In the genomic region with DNA sequence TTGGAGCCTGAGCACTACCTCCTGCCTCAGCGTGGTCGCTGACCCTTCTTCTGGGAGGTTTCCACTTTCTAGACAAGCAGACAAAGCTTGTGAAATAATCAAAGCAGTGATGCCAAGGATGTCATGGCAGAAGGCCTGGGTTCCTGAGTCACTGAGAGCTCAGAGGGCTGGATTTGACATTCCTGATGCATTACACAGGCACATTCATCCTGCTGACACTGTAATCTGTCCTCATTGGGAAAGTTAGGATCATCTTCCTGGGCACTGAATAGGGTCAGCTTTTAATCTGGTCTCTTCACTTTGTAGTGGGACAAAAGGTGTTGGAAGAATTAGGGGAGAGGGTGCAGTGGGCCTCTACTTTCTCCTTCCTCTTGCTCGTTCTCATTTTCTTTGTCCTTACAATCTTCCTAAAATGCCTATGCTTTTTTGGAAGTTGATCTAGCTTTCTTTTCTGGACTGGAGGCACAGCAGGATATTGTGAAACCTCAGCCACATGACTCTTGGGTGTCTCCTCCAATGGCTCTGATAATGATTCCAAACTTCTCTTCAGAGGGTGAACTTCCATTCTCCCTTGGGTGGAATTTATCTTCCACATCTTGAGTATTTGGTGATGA, we compare ENCODE assay signal across 9 cellular contexts. TPM values are rescaled to one million over a fixed set of nuclear protein-coding genes. Genes with fewer than 3 reads are reported as not detected.
DNase-seq lines count a peak whose midpoint lies in the region; ATAC-seq and TF ChIP-seq lines count a peak whose summit lies in the region.
"Had no signal": no experiment of that assay in that cellular context is flagged by ENCODE, and none has a peak within 500 bp of the region (broad histone marks: within the 10 kb centered on the region; RNA-seq: fewer than 3 reads in every experiment).

No MANE protein-coding gene starts in this region.

- H4K91ac ChIP-seq in mesenchymal stem cell (ENCODE audit: low read length) = no peak overlapping the region

- peaks cover 0 to 18% of the 10 kb centered on the region in 2 experiments for H3K36me3 ChIP-seq in mesenchymal stem cell (ENCODE audit: control insufficient read depth in 1 of 2, insufficient read depth in 2 of 2, low read depth in 1 of 2, low read length in 2 of 2)
- no peaks in the 10 kb centered on the region for H3K36me3 ChIP-seq in aorta (ENCODE audit: control insufficient read depth in 1 of 2, insufficient read depth in 2 of 2, low read length in 1 of 2)

- DNase-seq in ACHN = peak; percentile 100
- peak; percentile 73 for DNase-seq in LoVo (ENCODE audit: low spot score)
- DNase-seq in dorsolateral prefrontal cortex = peak in 5 of 10 donors; percentile 4 to 57 (median 31)
- peak; percentile 99 for DNase-seq in mesenchymal stem cell
- peak; percentile 87 to 88 for DNase-seq in aorta
- no peak for DNase-seq in NCI-H146 treated with DMSO at 0.1 percent for 48 hours (lab: John Stamatoyannopoulos, UW; ENCODE audit: unreplicated experiment)
- DNase-seq: activated naive CD8-positive, alpha-beta T cell treated with anti-CD3 and anti-CD28 coated beads, Interleukin-2, amount 10 ng/mL, durations not matched to agents 7 days and 5 days had no signal

- H3K27ac ChIP-seq in dorsolateral prefrontal cortex (peak overlapping the region in 52 of 59 donors; percentile 0 to 76 (median 44)), mesenchymal stem cell (ENCODE audit: low read length, poor library complexity, severe bottlenecking) (peak overlapping the region; percentile 84), aorta (ENCODE audit: low read depth in 1 of 2, low read length in 2 of 2) (peak overlapping the region; percentile 76 to 83)

- no peak overlapping the region for H3K23ac ChIP-seq in mesenchymal stem cell (ENCODE audit: low read length in 2 of 2)

- ATAC-seq in aorta (ENCODE audit: low FRiP score) (peak; percentile 95), GM21515 (IDR thresholded peaks at IDR 0.05; ENCODE audit: unreplicated experiment) (no peak), HG03354 (IDR thresholded peaks at IDR 0.05; ENCODE audit: poor library complexity, severe bottlenecking, unreplicated experiment) (no peak)

- H2AFZ ChIP-seq in mesenchymal stem cell (ENCODE audit: low read depth, low read length) = no peak overlapping the region

- peak overlapping the region; percentile 85 for H3K9ac ChIP-seq in mesenchymal stem cell (ENCODE audit: low read length)

- H3K4me1 ChIP-seq in mesenchymal stem cell (ENCODE audit: control insufficient read depth, insufficient read depth, low read depth, low read length) (peaks cover 3% of the 10 kb centered on the region), aorta (ENCODE audit: control insufficient read depth in 1 of 2, insufficient read depth in 2 of 2, low read length in 2 of 2) (peaks cover 0 to 5% of the 10 kb centered on the region in 2 donors)

- H3K9me3 ChIP-seq in mesenchymal stem cell (ENCODE audit: control insufficient read depth, low read length) (no peaks in the 10 kb centered on the region), aorta (ENCODE audit: control insufficient read depth, low read length) (no peaks in the 10 kb centered on the region)

- peak overlapping the region; percentile 63 for H2BK5ac ChIP-seq in mesenchymal stem cell (ENCODE audit: low read depth, low read length, poor library complexity, severe bottlenecking)

- no peak overlapping the region for H4K8ac ChIP-seq in mesenchymal stem cell (ENCODE audit: low read length)

- H3K14ac ChIP-seq in mesenchymal stem cell (ENCODE audit: low read length in 2 of 2) = no peak overlapping the region

- TF ChIP-seq CTCF in dorsolateral prefrontal cortex (IDR thresholded peaks at IDR 0.05 in 54 of 56, conservative IDR thresholded peaks at IDR 0.05 in 2 of 56; ENCODE audit: low read depth in 1 of 56, partially characterized antibody in 56 of 56) = no peak

- no peaks in the 10 kb centered on the region for H3K27me3 ChIP-seq in dorsolateral prefrontal cortex
- no peaks in the 10 kb centered on the region for H3K27me3 ChIP-seq in mesenchymal stem cell (ENCODE audit: control insufficient read depth in 1 of 2, insufficient read depth in 1 of 2, low read length in 2 of 2)
- no peaks in the 10 kb centered on the region for H3K27me3 ChIP-seq in aorta (ENCODE audit: control insufficient read depth in 1 of 2, insufficient read depth in 2 of 2, low read length in 1 of 2)

- no peak overlapping the region for H2BK120ac ChIP-seq in mesenchymal stem cell (ENCODE audit: low read depth, low read length)

- peak overlapping the region in 1 of 2 experiments; percentile 41 for H3K4ac ChIP-seq in mesenchymal stem cell (ENCODE audit: low read depth in 1 of 2, low read length in 2 of 2)

- no peak overlapping the region for H2BK15ac ChIP-seq in mesenchymal stem cell (ENCODE audit: low read depth, poor library complexity, severe bottlenecking)

- H3K79me1 ChIP-seq in mesenchymal stem cell (replicated peaks; ENCODE audit: low read length, poor library complexity, severe bottlenecking) = peaks cover 18% of the 10 kb centered on the region

- WGBS in mesenchymal stem cell = 3% methylated on average over 3 of the region's 3 CpGs
- WGBS in aorta, 2 donors = 0 to 9% methylated on average over 3 of the region's 3 CpGs

- H2BK12ac ChIP-seq in mesenchymal stem cell (ENCODE audit: low read length in 2 of 2) = peak overlapping the region in 1 of 2 experiments; percentile 7

- intact Hi-C loops in dorsolateral prefrontal cortex (cut with DNase I) (no loop called here), aorta (cut with DNase I) (no loop called here)

- H2AK5ac ChIP-seq in mesenchymal stem cell (ENCODE audit: low read length, severe bottlenecking) = no peak overlapping the region

- no peak overlapping the region for H3K4me3 ChIP-seq in dorsolateral prefrontal cortex
- H3K4me3 ChIP-seq in mesenchymal stem cell (ENCODE audit: insufficient read depth in 1 of 2, low read depth in 1 of 2, low read length in 2 of 2) = peak overlapping the region in 1 of 2 experiments; percentile 52
- H3K4me3 ChIP-seq in aorta (ENCODE audit: low read length in 2 of 2) = peak overlapping the region in 1 of 2 donors; percentile 48

- in situ Hi-C loops in ACHN (cut with HindIII; ENCODE audit: low pct_ligation_motif_present, low pct_unique_long_range_greater_than_20kb, low sequenced_read_pairs) = no loop called here

- peak overlapping the region in 1 of 2 experiments; percentile 66 for H3K18ac ChIP-seq in mesenchymal stem cell (ENCODE audit: low read depth in 1 of 2, low read length in 2 of 2)

- H3K4me2 ChIP-seq in mesenchymal stem cell (ENCODE audit: low read length, poor library complexity, severe bottlenecking) = no peak overlapping the region

RNA-seq across cellular contexts. Expression of a gene that starts 29.6 kb away (rescaled TPM):
- total RNA-seq in dorsolateral prefrontal cortex = 10 to 100 TPM; 21.0 to 52.8 (median 39.1) TPM
- polyA plus RNA-seq in mesenchymal stem cell (2013, experiment 1 of 2) = 35.6 TPM
- 38.7 TPM for polyA plus RNA-seq in mesenchymal stem cell (2013, experiment 2 of 2)
- total RNA-seq in aorta = 10 to 100 TPM; 43.5 to 56.7 TPM
- polyA plus RNA-seq in aorta = 1 to 10 TPM; 5.3 to 5.7 TPM
